Comparison of ENCODE assay signal across 1 cellular context in the genomic region with DNA sequence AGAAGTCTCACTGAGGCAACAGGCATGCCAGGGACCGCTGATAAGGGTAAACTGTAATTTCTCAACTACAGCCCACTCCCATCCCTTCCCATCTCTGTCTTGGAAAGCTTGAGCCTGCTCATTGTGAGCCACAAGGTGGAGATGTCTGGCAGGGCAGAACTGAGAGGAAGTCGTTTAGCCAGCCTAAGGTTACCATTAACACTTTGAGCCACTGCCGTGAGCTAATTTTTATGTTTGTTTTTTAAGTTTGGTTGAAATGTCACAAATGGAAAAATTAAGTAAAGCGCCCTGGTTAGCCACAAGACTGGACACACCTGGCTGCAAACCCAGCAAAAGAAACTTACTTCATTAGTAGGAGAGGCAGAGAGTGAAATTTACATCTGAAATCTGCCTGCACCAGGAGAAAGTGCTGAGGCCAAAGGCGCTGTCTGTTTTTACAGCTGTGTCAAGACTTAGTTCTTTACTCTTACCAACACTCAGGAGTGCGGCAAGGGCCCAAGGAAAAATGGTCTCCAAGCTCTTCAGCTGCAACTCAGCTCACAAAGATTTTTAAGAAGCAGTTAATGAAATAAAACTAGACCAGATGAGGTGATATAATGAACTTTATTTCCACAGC.
TF ChIP-seq lines count a peak whose summit lies in the region.

No MANE protein-coding gene starts in this region.

TF ChIP-seq in Ishikawa, 13 proteins besides CTCF, POLR2A, EP300 and RAD21:
- TF ChIP-seq, protein P1, sequence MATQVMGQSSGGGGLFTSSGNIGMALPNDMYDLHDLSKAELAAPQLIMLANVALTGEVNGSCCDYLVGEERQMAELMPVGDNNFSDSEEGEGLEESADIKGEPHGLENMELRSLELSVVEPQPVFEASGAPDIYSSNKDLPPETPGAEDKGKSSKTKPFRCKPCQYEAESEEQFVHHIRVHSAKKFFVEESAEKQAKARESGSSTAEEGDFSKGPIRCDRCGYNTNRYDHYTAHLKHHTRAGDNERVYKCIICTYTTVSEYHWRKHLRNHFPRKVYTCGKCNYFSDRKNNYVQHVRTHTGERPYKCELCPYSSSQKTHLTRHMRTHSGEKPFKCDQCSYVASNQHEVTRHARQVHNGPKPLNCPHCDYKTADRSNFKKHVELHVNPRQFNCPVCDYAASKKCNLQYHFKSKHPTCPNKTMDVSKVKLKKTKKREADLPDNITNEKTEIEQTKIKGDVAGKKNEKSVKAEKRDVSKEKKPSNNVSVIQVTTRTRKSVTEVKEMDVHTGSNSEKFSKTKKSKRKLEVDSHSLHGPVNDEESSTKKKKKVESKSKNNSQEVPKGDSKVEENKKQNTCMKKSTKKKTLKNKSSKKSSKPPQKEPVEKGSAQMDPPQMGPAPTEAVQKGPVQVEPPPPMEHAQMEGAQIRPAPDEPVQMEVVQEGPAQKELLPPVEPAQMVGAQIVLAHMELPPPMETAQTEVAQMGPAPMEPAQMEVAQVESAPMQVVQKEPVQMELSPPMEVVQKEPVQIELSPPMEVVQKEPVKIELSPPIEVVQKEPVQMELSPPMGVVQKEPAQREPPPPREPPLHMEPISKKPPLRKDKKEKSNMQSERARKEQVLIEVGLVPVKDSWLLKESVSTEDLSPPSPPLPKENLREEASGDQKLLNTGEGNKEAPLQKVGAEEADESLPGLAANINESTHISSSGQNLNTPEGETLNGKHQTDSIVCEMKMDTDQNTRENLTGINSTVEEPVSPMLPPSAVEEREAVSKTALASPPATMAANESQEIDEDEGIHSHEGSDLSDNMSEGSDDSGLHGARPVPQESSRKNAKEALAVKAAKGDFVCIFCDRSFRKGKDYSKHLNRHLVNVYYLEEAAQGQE (IDR thresholded peaks at IDR 0.05; ENCODE audit: low read depth): no peak
- TF ChIP-seq NFIC (IDR thresholded peaks at IDR 0.05) (no peak), TEAD4 (IDR thresholded peaks at IDR 0.05) (no peak), CEBPB (IDR thresholded peaks at IDR 0.05) (no peak), EGR1 (IDR thresholded peaks at IDR 0.05) (no peak), TCF12 (IDR thresholded peaks at IDR 0.05; ENCODE audit: low read depth) (no peak), YY1 (IDR thresholded peaks at IDR 0.05; ENCODE audit: low read depth) (no peak), TAF1 (IDR thresholded peaks at IDR 0.05; ENCODE audit: low read depth) (no peak), FOXM1 (IDR thresholded peaks at IDR 0.05; ENCODE audit: borderline replicate concordance, low read depth) (no peak), ZBTB7A (IDR thresholded peaks at IDR 0.05; ENCODE audit: low read depth) (no peak), CREB1 (IDR thresholded peaks at IDR 0.05; ENCODE audit: low read depth) (no peak)
- TF ChIP-seq, protein P2, sequence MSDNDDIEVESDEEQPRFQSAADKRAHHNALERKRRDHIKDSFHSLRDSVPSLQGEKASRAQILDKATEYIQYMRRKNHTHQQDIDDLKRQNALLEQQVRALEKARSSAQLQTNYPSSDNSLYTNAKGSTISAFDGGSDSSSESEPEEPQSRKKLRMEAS (IDR thresholded peaks at IDR 0.05): no peak
TF ChIP-seq in Ishikawa: peak in this region for 0.
